ENCODE assay signal across 1 cellular context in the genomic region with DNA sequence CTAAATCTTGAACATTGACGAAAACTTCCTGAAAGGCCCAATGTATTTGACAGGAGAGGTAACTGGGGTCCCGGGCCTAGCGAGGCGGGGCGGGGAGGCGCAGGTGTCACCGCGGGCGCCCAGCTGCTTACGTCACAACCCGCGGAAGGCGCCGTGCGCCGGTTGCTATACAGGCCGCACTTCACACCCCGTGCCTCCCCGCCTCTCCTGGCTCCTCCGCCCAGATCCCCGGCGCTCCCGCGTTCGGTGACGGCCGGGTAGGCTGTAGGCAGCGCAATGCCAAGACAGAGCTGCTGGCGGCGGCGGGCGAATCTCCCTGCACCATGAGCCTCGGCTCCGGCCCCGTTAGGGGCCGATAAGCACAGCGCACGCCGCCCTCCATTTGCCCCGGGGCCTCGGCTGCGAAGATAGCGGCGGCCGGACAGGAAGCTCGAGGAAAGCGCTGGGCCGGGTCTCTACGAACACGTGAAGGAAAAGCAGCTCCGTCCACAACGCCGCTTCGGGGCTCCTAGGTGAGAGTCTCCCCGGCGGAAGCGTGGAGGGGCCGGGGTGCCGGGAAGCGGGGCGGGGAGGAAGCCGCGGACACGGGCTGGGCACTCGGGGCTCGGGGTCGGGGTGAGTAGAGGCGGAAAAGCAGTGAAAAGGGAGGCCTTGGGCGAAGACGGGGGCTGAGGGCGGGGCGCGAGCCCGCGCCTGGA.
TF ChIP-seq lines count a peak whose summit lies in the region.

A gene with protein sequence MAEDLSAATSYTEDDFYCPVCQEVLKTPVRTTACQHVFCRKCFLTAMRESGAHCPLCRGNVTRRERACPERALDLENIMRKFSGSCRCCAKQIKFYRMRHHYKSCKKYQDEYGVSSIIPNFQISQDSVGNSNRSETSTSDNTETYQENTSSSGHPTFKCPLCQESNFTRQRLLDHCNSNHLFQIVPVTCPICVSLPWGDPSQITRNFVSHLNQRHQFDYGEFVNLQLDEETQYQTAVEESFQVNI (plus strand): TSS at position 151 of the 698 bp plus-strand sequence. CDS start 903 bp downstream, outside the sequence.

TF ChIP-seq in HEK293, 187 proteins besides CTCF, POLR2A, EP300 and RAD21 (continued from another document and continues in another):
- TF ChIP-seq, protein P1, sequence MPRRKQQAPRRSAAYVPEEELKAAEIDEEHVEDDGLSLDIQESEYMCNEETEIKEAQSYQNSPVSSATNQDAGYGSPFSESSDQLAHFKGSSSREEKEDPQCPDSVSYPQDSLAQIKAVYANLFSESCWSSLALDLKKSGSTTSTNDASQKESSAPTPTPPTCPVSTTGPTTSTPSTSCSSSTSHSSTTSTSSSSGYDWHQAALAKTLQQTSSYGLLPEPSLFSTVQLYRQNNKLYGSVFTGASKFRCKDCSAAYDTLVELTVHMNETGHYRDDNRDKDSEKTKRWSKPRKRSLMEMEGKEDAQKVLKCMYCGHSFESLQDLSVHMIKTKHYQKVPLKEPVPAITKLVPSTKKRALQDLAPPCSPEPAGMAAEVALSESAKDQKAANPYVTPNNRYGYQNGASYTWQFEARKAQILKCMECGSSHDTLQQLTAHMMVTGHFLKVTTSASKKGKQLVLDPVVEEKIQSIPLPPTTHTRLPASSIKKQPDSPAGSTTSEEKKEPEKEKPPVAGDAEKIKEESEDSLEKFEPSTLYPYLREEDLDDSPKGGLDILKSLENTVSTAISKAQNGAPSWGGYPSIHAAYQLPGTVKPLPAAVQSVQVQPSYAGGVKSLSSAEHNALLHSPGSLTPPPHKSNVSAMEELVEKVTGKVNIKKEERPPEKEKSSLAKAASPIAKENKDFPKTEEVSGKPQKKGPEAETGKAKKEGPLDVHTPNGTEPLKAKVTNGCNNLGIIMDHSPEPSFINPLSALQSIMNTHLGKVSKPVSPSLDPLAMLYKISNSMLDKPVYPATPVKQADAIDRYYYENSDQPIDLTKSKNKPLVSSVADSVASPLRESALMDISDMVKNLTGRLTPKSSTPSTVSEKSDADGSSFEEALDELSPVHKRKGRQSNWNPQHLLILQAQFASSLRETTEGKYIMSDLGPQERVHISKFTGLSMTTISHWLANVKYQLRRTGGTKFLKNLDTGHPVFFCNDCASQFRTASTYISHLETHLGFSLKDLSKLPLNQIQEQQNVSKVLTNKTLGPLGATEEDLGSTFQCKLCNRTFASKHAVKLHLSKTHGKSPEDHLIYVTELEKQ (tag by site-specific recombination; IDR thresholded peaks at IDR 0.05; ENCODE audit: borderline replicate concordance), result no peak
- TF ChIP-seq ZNF311 (tag by site-specific recombination; IDR thresholded peaks at IDR 0.05; ENCODE audit: borderline replicate concordance) (no peak), ZBTB48 (tag by site-specific recombination; IDR thresholded peaks at IDR 0.05) (peak; percentile 79; the same call in 1 of the 2 replicates), ZNF660 (tag by site-specific recombination; IDR thresholded peaks at IDR 0.05) (peak; percentile 50; the same call in 1 of the 2 replicates), ZFP37 (tag by site-specific recombination; IDR thresholded peaks at IDR 0.05) (peak; percentile 94), ZNF175 (tag by site-specific recombination; IDR thresholded peaks at IDR 0.05) (no peak), SP7 (tag by site-specific recombination; IDR thresholded peaks at IDR 0.05) (peak; percentile 28; the same call in 1 of the 2 replicates), ZNF600 (tag by site-specific recombination; IDR thresholded peaks at IDR 0.05) (0 out of 2 replicates have a peak, but pooled peaks have one; percentile 57), ZNF221 (tag by site-specific recombination; IDR thresholded peaks at IDR 0.05; ENCODE audit: borderline replicate concordance) (no peak), ZBTB20 (tag by site-specific recombination; IDR thresholded peaks at IDR 0.05) (peak; percentile 62), HOXC10 (CRISPR knock-in tag; IDR thresholded peaks at IDR 0.05) (no peak), TRIM28 (IDR thresholded peaks at IDR 0.05; ENCODE audit: borderline replicate concordance, low read length) (peak; percentile 69; the same call in 1 of the 2 replicates), ZNF777 (tag by site-specific recombination; IDR thresholded peaks at IDR 0.05; ENCODE audit: borderline replicate concordance) (peak; percentile 73; the same call in 1 of the 2 replicates), ZBTB17 (tag by site-specific recombination; IDR thresholded peaks at IDR 0.05) (peak; percentile 61), ZNF366 (tag by site-specific recombination; conservative IDR thresholded peaks at IDR 0.05) (peak; percentile 51), ZBTB21 (tag by site-specific recombination; IDR thresholded peaks at IDR 0.05) (peak; percentile 79; the same call in 1 of the 2 replicates), ZNF24 (tag by site-specific recombination; IDR thresholded peaks at IDR 0.05) (0 out of 2 replicates have a peak, but pooled peaks have one; percentile 30), ZNF768 (tag by site-specific recombination; IDR thresholded peaks at IDR 0.05) (no peak), GLIS2 (tag by site-specific recombination; IDR thresholded peaks at IDR 0.05) (0 out of 2 replicates have a peak, but pooled peaks have one; percentile 12), ZNF2 (tag by site-specific recombination; IDR thresholded peaks at IDR 0.05) (peak; percentile 43; the same call in 1 of the 2 replicates), OVOL3 (tag by site-specific recombination; IDR thresholded peaks at IDR 0.05) (0 out of 2 replicates have a peak, but pooled peaks have one; percentile 42), ZBTB8A (tag by site-specific recombination; IDR thresholded peaks at IDR 0.05) (peak; percentile 95), ZNF391 (tag by site-specific recombination; IDR thresholded peaks at IDR 0.05; ENCODE audit: borderline replicate concordance, low read depth) (0 out of 2 replicates have a peak, but pooled peaks have one; percentile 62), ZNF521 (tag by site-specific recombination; IDR thresholded peaks at IDR 0.05) (no peak)
- TF ChIP-seq, protein P2, sequence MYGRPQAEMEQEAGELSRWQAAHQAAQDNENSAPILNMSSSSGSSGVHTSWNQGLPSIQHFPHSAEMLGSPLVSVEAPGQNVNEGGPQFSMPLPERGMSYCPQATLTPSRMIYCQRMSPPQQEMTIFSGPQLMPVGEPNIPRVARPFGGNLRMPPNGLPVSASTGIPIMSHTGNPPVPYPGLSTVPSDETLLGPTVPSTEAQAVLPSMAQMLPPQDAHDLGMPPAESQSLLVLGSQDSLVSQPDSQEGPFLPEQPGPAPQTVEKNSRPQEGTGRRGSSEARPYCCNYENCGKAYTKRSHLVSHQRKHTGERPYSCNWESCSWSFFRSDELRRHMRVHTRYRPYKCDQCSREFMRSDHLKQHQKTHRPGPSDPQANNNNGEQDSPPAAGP (tag by site-specific recombination; IDR thresholded peaks at IDR 0.05), result 0 out of 2 replicates have a peak, but pooled peaks have one; percentile 11
- TF ChIP-seq, protein P3, sequence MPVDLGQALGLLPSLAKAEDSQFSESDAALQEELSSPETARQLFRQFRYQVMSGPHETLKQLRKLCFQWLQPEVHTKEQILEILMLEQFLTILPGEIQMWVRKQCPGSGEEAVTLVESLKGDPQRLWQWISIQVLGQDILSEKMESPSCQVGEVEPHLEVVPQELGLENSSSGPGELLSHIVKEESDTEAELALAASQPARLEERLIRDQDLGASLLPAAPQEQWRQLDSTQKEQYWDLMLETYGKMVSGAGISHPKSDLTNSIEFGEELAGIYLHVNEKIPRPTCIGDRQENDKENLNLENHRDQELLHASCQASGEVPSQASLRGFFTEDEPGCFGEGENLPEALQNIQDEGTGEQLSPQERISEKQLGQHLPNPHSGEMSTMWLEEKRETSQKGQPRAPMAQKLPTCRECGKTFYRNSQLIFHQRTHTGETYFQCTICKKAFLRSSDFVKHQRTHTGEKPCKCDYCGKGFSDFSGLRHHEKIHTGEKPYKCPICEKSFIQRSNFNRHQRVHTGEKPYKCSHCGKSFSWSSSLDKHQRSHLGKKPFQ (tag by site-specific recombination; IDR thresholded peaks at IDR 0.05), result peak; percentile 96
- TF ChIP-seq, protein P4, sequence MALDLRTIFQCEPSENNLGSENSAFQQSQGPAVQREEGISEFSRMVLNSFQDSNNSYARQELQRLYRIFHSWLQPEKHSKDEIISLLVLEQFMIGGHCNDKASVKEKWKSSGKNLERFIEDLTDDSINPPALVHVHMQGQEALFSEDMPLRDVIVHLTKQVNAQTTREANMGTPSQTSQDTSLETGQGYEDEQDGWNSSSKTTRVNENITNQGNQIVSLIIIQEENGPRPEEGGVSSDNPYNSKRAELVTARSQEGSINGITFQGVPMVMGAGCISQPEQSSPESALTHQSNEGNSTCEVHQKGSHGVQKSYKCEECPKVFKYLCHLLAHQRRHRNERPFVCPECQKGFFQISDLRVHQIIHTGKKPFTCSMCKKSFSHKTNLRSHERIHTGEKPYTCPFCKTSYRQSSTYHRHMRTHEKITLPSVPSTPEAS (tag by site-specific recombination; IDR thresholded peaks at IDR 0.05), result 0 out of 2 replicates have a peak, but pooled peaks have one; percentile 12
- TF ChIP-seq, protein P5, sequence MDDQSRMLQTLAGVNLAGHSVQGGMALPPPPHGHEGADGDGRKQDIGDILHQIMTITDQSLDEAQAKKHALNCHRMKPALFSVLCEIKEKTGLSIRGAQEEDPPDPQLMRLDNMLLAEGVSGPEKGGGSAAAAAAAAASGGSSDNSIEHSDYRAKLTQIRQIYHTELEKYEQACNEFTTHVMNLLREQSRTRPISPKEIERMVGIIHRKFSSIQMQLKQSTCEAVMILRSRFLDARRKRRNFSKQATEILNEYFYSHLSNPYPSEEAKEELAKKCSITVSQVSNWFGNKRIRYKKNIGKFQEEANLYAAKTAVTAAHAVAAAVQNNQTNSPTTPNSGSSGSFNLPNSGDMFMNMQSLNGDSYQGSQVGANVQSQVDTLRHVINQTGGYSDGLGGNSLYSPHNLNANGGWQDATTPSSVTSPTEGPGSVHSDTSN (CRISPR knock-in tag; IDR thresholded peaks at IDR 0.05), result 0 out of 2 replicates have a peak, but pooled peaks have one; percentile 42
- TF ChIP-seq, protein P6, sequence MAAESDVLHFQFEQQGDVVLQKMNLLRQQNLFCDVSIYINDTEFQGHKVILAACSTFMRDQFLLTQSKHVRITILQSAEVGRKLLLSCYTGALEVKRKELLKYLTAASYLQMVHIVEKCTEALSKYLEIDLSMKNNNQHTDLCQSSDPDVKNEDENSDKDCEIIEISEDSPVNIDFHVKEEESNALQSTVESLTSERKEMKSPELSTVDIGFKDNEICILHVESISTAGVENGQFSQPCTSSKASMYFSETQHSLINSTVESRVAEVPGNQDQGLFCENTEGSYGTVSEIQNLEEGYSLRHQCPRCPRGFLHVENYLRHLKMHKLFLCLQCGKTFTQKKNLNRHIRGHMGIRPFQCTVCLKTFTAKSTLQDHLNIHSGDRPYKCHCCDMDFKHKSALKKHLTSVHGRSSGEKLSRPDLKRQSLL (tag by site-specific recombination; IDR thresholded peaks at IDR 0.05), result 0 out of 2 replicates have a peak, but pooled peaks have one; percentile 28
- TF ChIP-seq, protein P7, sequence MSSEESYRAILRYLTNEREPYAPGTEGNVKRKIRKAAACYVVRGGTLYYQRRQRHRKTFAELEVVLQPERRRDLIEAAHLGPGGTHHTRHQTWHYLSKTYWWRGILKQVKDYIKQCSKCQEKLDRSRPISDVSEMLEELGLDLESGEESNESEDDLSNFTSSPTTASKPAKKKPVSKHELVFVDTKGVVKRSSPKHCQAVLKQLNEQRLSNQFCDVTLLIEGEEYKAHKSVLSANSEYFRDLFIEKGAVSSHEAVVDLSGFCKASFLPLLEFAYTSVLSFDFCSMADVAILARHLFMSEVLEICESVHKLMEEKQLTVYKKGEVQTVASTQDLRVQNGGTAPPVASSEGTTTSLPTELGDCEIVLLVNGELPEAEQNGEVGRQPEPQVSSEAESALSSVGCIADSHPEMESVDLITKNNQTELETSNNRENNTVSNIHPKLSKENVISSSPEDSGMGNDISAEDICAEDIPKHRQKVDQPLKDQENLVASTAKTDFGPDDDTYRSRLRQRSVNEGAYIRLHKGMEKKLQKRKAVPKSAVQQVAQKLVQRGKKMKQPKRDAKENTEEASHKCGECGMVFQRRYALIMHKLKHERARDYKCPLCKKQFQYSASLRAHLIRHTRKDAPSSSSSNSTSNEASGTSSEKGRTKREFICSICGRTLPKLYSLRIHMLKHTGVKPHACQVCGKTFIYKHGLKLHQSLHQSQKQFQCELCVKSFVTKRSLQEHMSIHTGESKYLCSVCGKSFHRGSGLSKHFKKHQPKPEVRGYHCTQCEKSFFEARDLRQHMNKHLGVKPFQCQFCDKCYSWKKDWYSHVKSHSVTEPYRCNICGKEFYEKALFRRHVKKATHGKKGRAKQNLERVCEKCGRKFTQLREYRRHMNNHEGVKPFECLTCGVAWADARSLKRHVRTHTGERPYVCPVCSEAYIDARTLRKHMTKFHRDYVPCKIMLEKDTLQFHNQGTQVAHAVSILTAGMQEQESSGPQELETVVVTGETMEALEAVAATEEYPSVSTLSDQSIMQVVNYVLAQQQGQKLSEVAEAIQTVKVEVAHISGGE (tag by site-specific recombination; conservative IDR thresholded peaks at IDR 0.05; ENCODE audit: low read depth), result peak; percentile 67
- TF ChIP-seq, protein P8, sequence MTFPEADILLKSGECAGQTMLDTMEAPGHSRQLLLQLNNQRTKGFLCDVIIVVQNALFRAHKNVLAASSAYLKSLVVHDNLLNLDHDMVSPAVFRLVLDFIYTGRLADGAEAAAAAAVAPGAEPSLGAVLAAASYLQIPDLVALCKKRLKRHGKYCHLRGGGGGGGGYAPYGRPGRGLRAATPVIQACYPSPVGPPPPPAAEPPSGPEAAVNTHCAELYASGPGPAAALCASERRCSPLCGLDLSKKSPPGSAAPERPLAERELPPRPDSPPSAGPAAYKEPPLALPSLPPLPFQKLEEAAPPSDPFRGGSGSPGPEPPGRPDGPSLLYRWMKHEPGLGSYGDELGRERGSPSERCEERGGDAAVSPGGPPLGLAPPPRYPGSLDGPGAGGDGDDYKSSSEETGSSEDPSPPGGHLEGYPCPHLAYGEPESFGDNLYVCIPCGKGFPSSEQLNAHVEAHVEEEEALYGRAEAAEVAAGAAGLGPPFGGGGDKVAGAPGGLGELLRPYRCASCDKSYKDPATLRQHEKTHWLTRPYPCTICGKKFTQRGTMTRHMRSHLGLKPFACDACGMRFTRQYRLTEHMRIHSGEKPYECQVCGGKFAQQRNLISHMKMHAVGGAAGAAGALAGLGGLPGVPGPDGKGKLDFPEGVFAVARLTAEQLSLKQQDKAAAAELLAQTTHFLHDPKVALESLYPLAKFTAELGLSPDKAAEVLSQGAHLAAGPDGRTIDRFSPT (tag by site-specific recombination; IDR thresholded peaks at IDR 0.05), result 0 out of 2 replicates have a peak, but pooled peaks have one; percentile 38
- TF ChIP-seq, protein P9, sequence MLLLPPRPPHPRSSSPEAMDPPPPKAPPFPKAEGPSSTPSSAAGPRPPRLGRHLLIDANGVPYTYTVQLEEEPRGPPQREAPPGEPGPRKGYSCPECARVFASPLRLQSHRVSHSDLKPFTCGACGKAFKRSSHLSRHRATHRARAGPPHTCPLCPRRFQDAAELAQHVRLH (tag by site-specific recombination; IDR thresholded peaks at IDR 0.05), result no peak; the same call in 1 of the 2 replicates
- TF ChIP-seq, protein P10, sequence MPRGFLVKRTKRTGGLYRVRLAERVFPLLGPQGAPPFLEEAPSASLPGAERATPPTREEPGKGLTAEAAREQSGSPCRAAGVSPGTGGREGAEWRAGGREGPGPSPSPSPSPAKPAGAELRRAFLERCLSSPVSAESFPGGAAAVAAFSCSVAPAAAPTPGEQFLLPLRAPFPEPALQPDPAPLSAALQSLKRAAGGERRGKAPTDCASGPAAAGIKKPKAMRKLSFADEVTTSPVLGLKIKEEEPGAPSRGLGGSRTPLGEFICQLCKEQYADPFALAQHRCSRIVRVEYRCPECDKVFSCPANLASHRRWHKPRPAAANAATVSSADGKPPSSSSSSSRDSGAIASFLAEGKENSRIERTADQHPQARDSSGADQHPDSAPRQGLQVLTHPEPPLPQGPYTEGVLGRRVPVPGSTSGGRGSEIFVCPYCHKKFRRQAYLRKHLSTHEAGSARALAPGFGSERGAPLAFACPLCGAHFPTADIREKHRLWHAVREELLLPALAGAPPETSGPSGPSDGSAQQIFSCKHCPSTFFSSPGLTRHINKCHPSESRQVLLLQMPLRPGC (tag by site-specific recombination; IDR thresholded peaks at IDR 0.05), result peak; percentile 50; the same call in 1 of the 2 replicates
